In the genomic region with DNA sequence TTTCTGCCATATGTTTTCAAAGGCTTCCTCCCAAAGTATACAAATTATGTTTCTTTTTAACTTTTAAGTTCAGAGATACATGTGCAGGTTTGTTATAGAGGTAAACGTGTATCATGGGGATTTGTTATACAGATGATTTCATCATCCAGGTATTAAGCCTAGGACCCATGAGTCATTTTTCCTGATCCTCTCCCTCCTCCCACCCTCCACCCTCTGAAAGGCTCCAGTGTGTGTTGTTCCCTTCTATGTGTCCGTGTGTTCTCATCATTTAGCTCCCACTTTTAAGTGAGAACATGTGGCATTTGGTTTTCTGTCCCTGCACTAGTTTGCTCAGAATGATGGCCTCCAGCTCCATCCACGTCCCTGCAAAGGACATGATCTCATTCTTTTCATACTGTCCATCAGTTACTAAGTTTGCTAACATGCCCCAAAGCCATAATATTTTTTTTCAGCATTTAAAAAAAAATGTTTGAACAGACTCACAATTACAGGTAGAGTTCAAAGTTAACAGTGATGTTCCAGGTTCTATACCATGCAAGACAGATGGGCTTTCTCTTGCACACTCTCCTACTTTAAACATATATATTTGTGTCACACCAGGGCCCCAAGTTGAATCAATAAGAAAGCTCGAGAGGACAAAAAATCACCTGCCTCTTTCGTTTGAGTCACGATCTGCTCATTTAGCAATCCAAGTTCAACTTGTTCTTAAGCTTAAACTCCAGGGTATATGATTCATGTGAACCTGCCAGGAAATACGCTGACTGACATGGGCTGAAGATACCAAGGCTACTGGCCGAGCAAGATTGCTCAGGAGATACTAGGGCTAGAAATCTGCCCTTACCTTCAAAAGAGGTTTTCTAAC, we compare ENCODE assay signal across 8 cellular contexts.
DNase-seq lines count a peak whose midpoint lies in the region; ATAC-seq and TF ChIP-seq lines count a peak whose summit lies in the region.

No MANE protein-coding gene starts in this region.

- TF ChIP-seq CTCF in Panc1 (IDR thresholded peaks at IDR 0.05) (no peak), osteoblast (IDR thresholded peaks at IDR 0.05; ENCODE audit: extremely low read depth, low read depth, low read length) (no peak)

- H3K79me2 ChIP-seq in GM23248 (ENCODE audit: insufficient read depth) (no peaks in the 10 kb centered on the region), osteoblast (ENCODE audit: insufficient read depth, low read length) (no peaks in the 10 kb centered on the region)

- H3K9me2 ChIP-seq in GM23248 (ENCODE audit: insufficient read depth): no peaks in the 10 kb centered on the region

- H3K36me3 ChIP-seq in GM23248 (ENCODE audit: low read depth) (no peaks in the 10 kb centered on the region), Panc1 (ENCODE audit: control insufficient read depth, insufficient read depth, low read length) (peaks cover 2% of the 10 kb centered on the region; the same call in 1 of the 2 replicates), osteoblast (ENCODE audit: insufficient read depth, low read length) (peaks cover 2% of the 10 kb centered on the region)

- POLR2A ChIA-PET in Panc1 (lab: Charles Lee): interaction anchor here (0.5 kb wide), 1 partner anchor 85 kb away, joined by 4 read pairs; no protein-coding TSS in a partner anchor

- H4K20me1 ChIP-seq in GM23248 (ENCODE audit: insufficient read depth) (no peaks in the 10 kb centered on the region), osteoblast (ENCODE audit: insufficient read depth, low read length) (no peaks in the 10 kb centered on the region)

- WGBS in GM23248 (ENCODE audit: low coverage in 1 of 2, low lambda C conversion rate in 2 of 2, missing lambda C conversion rate in 2 of 2), 2 experiments: 55 to 58% methylated on average over 8 of the region's 8 CpGs
- WGBS in right cardiac atrium: 67% methylated on average over 8 of the region's 8 CpGs

- no peak overlapping the region; the same call in 1 of the 2 replicates for H2AFZ ChIP-seq in GM23248
- H2AFZ ChIP-seq in osteoblast (ENCODE audit: low read length): no peak overlapping the region

- H3F3A ChIP-seq in GM23248 (ENCODE audit: insufficient read depth): peaks cover 15% of the 10 kb centered on the region; the same call in 1 of the 2 replicates

- no TSS peak for BruUV-seq in Panc1 (replicated peaks; lab: Mats Ljungman, UMichigan)

- CTCF ChIA-PET in Panc1 (lab: Charles Lee): interaction anchor here (1.5 kb wide), 1 partner anchor 39 kb away, joined by 7 read pairs; no protein-coding TSS in a partner anchor

- intact Hi-C loops in Panc1 (cut with micrococcal nuclease; ENCODE audit: unreplicated experiment) (no loop called here), right cardiac atrium (cut with DNase I) (no loop called here)

- H3K4me2 ChIP-seq in GM23248 (ENCODE audit: unreplicated experiment) (peak overlapping the region; percentile 42), osteoblast (ENCODE audit: insufficient read depth, low read length) (no peak overlapping the region)

- in situ Hi-C loops in GM23248 (cut with MboI): no loop called here
- in situ Hi-C loops in Panc1 (cut with HindIII; ENCODE audit: low pct_unique_long_range_greater_than_20kb, low sequenced_read_pairs): no loop called here

- H3K27ac ChIP-seq in GM23248 (peak overlapping the region; percentile 47; the same call in 1 of the 2 replicates), Panc1 (ENCODE audit: low read length) (peak overlapping the region; percentile 87), osteoblast (ENCODE audit: low read depth, low read length) (peak overlapping the region; percentile 29), right cardiac atrium (ENCODE audit: low read length) (no peak overlapping the region)

- H3K9ac ChIP-seq in GM23248: no peak overlapping the region

- no peaks in the 10 kb centered on the region for H3K9me3 ChIP-seq in GM23248 (ENCODE audit: low read depth)
- H3K9me3 ChIP-seq in Panc1 (ENCODE audit: control insufficient read depth, insufficient read depth, low read depth, low read length): no peaks in the 10 kb centered on the region
- no peaks in the 10 kb centered on the region for H3K9me3 ChIP-seq in osteoblast (ENCODE audit: low read depth, low read length)
- no peaks in the 10 kb centered on the region for H3K9me3 ChIP-seq in right cardiac atrium (ENCODE audit: control insufficient read depth, low read length)

- H3K27me3 ChIP-seq in GM23248 (replicated peaks; ENCODE audit: insufficient read depth) (no peaks in the 10 kb centered on the region), Panc1 (ENCODE audit: control insufficient read depth, insufficient read depth, low read length) (no peaks in the 10 kb centered on the region), osteoblast (ENCODE audit: insufficient read depth, low read length) (no peaks in the 10 kb centered on the region), right cardiac atrium (ENCODE audit: control insufficient read depth, insufficient read depth) (no peaks in the 10 kb centered on the region)

- peak; percentile 43; the same call in 1 of the 2 replicates for ATAC-seq in Panc1
- no peak for ATAC-seq in right cardiac atrium

- DNase-seq in GM23248 (peak; percentile 57), Panc1 (ENCODE audit: low read depth, low spot score) (peak; percentile 78), dermis blood vessel endothelial cell (peak; percentile 75), osteoblast (ENCODE audit: insufficient read length, low spot score, missing footprints) (no peak), medulla oblongata (ENCODE audit: extremely low spot score) (no peak), AML-193 (lab: John Stamatoyannopoulos, UW) (no peak), right cardiac atrium (no peak), NCI-H510A treated with DMSO at 0.1 percent for 48 hours (lab: John Stamatoyannopoulos, UW) (no peak)

- peaks cover 23% of the 10 kb centered on the region for H3K4me1 ChIP-seq in GM23248 (ENCODE audit: insufficient read depth)
- peaks cover 26% of the 10 kb centered on the region for H3K4me1 ChIP-seq in Panc1 (ENCODE audit: control insufficient read depth, insufficient read depth, low read length)
- peaks cover 18% of the 10 kb centered on the region for H3K4me1 ChIP-seq in osteoblast (ENCODE audit: insufficient read depth, low read length)
- H3K4me1 ChIP-seq in right cardiac atrium (ENCODE audit: control insufficient read depth, insufficient read depth, low read length): no peaks in the 10 kb centered on the region

- H3K4me3 ChIP-seq in GM23248 (no peak overlapping the region), Panc1 (ENCODE audit: low read depth in 2 of 2, low read length in 2 of 2) (no peak overlapping the region), osteoblast (ENCODE audit: insufficient read depth, low read length) (no peak overlapping the region), right cardiac atrium (ENCODE audit: low read length) (no peak overlapping the region)

Comparison
In these comparisons a context has a peak if more than half of its experiments do, and no peak if none do; other contexts are left out.
1. DNase-seq: peak in GM23248 (single experiment), Panc1 (single experiment) and dermis blood vessel endothelial cell (single experiment); none in osteoblast (single experiment), medulla oblongata (single experiment), AML-193 (0 of 2), right cardiac atrium (0 of 3) and NCI-H510A treated with DMSO at 0.1 percent for 48 hours (single experiment).